In the genomic region with DNA sequence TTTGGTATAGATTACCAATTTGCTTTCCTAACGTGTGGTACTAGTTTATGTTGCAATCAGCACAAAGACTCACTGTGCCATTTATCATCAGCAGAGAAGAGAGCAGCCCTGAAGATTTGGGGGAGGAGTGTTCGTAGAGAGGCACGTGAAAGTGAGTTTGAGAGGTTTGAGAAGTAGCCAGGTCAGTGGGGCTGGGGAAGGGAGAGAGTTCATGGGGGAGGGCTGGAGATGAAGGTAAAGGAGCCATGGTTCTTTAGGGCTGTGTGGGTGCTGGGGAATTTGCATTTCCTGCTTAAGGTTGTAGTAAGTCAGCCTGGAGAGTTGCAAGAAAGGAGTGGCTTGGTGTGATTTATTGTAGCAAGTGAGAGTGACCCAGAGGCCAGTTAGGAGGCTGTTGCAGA, we compare ENCODE assay signal across 1 cellular context.
TF ChIP-seq lines count a peak whose summit lies in the region.

No MANE protein-coding gene starts in this region.

TF ChIP-seq in HEK293, 187 proteins besides CTCF, POLR2A, EP300 and RAD21 (continued from another document):
- TF ChIP-seq, protein P1, sequence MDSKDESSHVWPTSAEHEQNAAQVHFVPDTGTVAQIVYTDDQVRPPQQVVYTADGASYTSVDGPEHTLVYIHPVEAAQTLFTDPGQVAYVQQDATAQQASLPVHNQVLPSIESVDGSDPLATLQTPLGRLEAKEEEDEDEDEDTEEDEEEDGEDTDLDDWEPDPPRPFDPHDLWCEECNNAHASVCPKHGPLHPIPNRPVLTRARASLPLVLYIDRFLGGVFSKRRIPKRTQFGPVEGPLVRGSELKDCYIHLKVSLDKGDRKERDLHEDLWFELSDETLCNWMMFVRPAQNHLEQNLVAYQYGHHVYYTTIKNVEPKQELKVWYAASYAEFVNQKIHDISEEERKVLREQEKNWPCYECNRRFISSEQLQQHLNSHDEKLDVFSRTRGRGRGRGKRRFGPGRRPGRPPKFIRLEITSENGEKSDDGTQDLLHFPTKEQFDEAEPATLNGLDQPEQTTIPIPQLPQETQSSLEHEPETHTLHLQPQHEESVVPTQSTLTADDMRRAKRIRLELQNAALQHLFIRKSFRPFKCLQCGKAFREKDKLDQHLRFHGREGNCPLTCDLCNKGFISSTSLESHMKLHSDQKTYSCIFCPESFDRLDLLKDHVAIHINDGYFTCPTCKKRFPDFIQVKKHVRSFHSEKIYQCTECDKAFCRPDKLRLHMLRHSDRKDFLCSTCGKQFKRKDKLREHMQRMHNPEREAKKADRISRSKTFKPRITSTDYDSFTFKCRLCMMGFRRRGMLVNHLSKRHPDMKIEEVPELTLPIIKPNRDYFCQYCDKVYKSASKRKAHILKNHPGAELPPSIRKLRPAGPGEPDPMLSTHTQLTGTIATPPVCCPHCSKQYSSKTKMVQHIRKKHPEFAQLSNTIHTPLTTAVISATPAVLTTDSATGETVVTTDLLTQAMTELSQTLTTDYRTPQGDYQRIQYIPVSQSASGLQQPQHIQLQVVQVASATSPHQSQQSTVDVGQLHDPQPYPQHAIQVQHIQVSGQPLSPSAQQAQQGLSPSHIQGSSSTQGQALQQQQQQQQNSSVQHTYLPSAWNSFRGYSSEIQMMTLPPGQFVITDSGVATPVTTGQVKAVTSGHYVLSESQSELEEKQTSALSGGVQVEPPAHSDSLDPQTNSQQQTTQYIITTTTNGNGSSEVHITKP (tag by site-specific recombination; IDR thresholded peaks at IDR 0.05): no peak
- TF ChIP-seq ZNF121 (tag by site-specific recombination; IDR thresholded peaks at IDR 0.05) (no peak), FEZF1 (tag by site-specific recombination; IDR thresholded peaks at IDR 0.05) (peak; percentile 65), ZNF324 (tag by site-specific recombination; IDR thresholded peaks at IDR 0.05) (no peak)
